ENCODE assay signal across 1 cellular context in the genomic region with DNA sequence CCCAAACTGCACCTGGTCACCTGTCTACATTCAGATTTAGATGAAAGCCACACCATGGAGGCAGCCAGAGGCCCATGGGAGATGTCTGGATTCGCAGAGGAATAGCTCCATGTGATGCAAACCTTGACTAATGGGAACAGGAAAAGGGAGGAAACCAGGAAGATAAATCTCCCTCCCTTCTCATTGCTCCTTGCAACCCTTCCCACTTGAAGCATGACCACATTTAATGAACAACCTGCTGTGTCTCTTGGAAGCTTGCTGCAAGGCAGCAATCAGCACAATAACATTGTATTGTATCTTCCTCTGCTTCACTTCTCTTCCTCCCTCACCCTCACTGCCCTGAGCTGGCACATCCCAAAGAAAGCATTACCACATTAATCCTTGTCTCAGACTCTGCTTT.
TF ChIP-seq lines count a peak whose summit lies in the region.

No MANE protein-coding gene starts in this region.

TF ChIP-seq in H1, 55 proteins besides CTCF, POLR2A, EP300 and RAD21 (continued from another document):
- TF ChIP-seq YY1 (IDR thresholded peaks at IDR 0.05; ENCODE audit: low read depth, low read length) (no peak), ASH2L (IDR thresholded peaks at IDR 0.05; ENCODE audit: low read length) (no peak)
TF ChIP-seq in H1: peak in this region for 0.
